22 cellular contexts compared by ENCODE assay signal in genomic region chr1:150661156-150661555, GRCh38. TPM values are rescaled to one million over a fixed set of nuclear protein-coding genes. Genes with fewer than 3 reads are reported as not detected.
DNase-seq lines count a peak whose midpoint lies in the region; ATAC-seq, FAIRE-seq and TF ChIP-seq lines count a peak whose summit lies in the region.
"Had no signal": no experiment of that assay in that cellular context is flagged by ENCODE, and none has a peak within 500 bp of the region (broad histone marks: within the 10 kb centered on the region; RNA-seq: fewer than 3 reads in every experiment).

No MANE protein-coding gene starts in this region.

- peak; percentile 84 for ATAC-seq in RWPE2 (ENCODE audit: low read depth)
- ATAC-seq in gastroesophageal sphincter, result no peak
- ATAC-seq: HCT116, HepG2 had no signal

- H3K4me3 ChIP-seq in OCI-LY7 (ENCODE audit: low read depth, low read length, poor library complexity, severe bottlenecking), result no peak overlapping the region
- no peak overlapping the region for H3K4me3 ChIP-seq in RWPE2 (ENCODE audit: severe bottlenecking)
- no peak overlapping the region for H3K4me3 ChIP-seq in epithelial cell of esophagus (ENCODE audit: low read length)
- no peak overlapping the region for H3K4me3 ChIP-seq in keratinocyte (ENCODE audit: control insufficient read depth in 2 of 3, extremely low read depth in 1 of 3, insufficient read depth in 2 of 3, low read depth in 1 of 3, low read length in 3 of 3)
- no peak overlapping the region for H3K4me3 ChIP-seq in gastroesophageal sphincter

- H3K4me2 ChIP-seq in OCI-LY7 (ENCODE audit: low read length), result no peak overlapping the region
- H3K4me2 ChIP-seq in keratinocyte (ENCODE audit: control insufficient read depth, extremely low read depth, insufficient read depth, low read depth, low read length), result no peak overlapping the region

- H3K36me3 ChIP-seq in OCI-LY7 (ENCODE audit: insufficient read depth, low read length) (peaks cover 34% of the 10 kb centered on the region), RWPE2 (ENCODE audit: low read depth) (peaks cover 49% of the 10 kb centered on the region), keratinocyte (ENCODE audit: control insufficient read depth in 2 of 2, extremely low read depth in 1 of 2, insufficient read depth in 2 of 2, low read length in 2 of 2) (peaks cover 4 to 13% of the 10 kb centered on the region in 2 experiments), gastroesophageal sphincter (peaks cover 0 to 67% of the 10 kb centered on the region in 2 donors)

- no peak for TF ChIP-seq POLR2A in gastroesophageal sphincter (IDR thresholded peaks at IDR 0.05)

- no peaks in the 10 kb centered on the region for H3K27me3 ChIP-seq in RWPE2 (ENCODE audit: insufficient read depth, poor library complexity, severe bottlenecking)
- H3K27me3 ChIP-seq in keratinocyte (ENCODE audit: control insufficient read depth, extremely low read depth, insufficient read depth, low read length), result no peaks in the 10 kb centered on the region
- H3K27me3 ChIP-seq in gastroesophageal sphincter, result no peaks in the 10 kb centered on the region
- H3K27me3 ChIP-seq: BE2C had no signal

- no peaks in the 10 kb centered on the region for H3K9me3 ChIP-seq in OCI-LY7 (ENCODE audit: low read length)
- H3K9me3 ChIP-seq in RWPE2 (ENCODE audit: severe bottlenecking), result no peaks in the 10 kb centered on the region
- peaks cover 2% of the 10 kb centered on the region for H3K9me3 ChIP-seq in keratinocyte (ENCODE audit: control insufficient read depth, low read depth, low read length)
- no peaks in the 10 kb centered on the region for H3K9me3 ChIP-seq in gastroesophageal sphincter
- H3K9me3 ChIP-seq: BE2C had no signal

- no peaks in the 10 kb centered on the region for H3K79me2 ChIP-seq in OCI-LY7 (ENCODE audit: insufficient read depth, low read depth, low read length)
- H3K79me2 ChIP-seq in keratinocyte (ENCODE audit: control insufficient read depth, insufficient read depth, low read length), result no peaks in the 10 kb centered on the region

- CTCF ChIA-PET in OCI-LY7 (lab: Charles Lee; ENCODE audit: unreplicated experiment), result no interaction called here

- TF ChIP-seq CTCF in OCI-LY7 (conservative IDR thresholded peaks at IDR 0.05; ENCODE audit: low read length) (no peak), RWPE2 (IDR thresholded peaks at IDR 0.05; ENCODE audit: poor library complexity, severe bottlenecking) (no peak), epithelial cell of esophagus (IDR thresholded peaks at IDR 0.05; ENCODE audit: insufficient read depth, low read depth, low read length, missing control alignments) (no peak), keratinocyte (optimal IDR thresholded peaks at IDR 0.05 in 1 of 3, IDR thresholded peaks at IDR 0.05 in 1 of 3, conservative IDR thresholded peaks at IDR 0.05 in 1 of 3; ENCODE audit: extremely low read depth in 1 of 3, insufficient read depth in 2 of 3, low read length in 3 of 3) (no peak), gastroesophageal sphincter (IDR thresholded peaks at IDR 0.05) (no peak)

- H3K9me1 ChIP-seq in keratinocyte (ENCODE audit: control insufficient read depth, extremely low read depth, insufficient read depth, low read length), result no peaks in the 10 kb centered on the region

- dilution Hi-C loops in keratinocyte (cut with MboI; ENCODE audit: extremely low pct_ligation_motif_present, low sequenced_read_pairs), result no loop called here

- H4K20me1 ChIP-seq in OCI-LY7 (ENCODE audit: insufficient read depth, low read length) (no peaks in the 10 kb centered on the region), keratinocyte (ENCODE audit: control insufficient read depth, extremely low read depth, insufficient read depth, low read length) (no peaks in the 10 kb centered on the region)

- 89 to 95% methylated on average over 5 of the region's 5 CpGs for WGBS in gastroesophageal sphincter (ENCODE audit: low coverage in 1 of 2), 2 donors

- H2AFZ ChIP-seq in OCI-LY7 (ENCODE audit: low read length) (no peak overlapping the region), keratinocyte (ENCODE audit: control insufficient read depth, low read length) (no peak overlapping the region)

- intact Hi-C loops in OCI-LY7 (cut with micrococcal nuclease; ENCODE audit: unreplicated experiment), result no loop called here

- no peaks in the 10 kb centered on the region for H3K4me1 ChIP-seq in OCI-LY7 (ENCODE audit: insufficient read depth, low read length, poor library complexity, severe bottlenecking)
- H3K4me1 ChIP-seq in RWPE2 (ENCODE audit: insufficient read depth, poor library complexity, severe bottlenecking), result peaks cover 19% of the 10 kb centered on the region
- H3K4me1 ChIP-seq in keratinocyte (ENCODE audit: control insufficient read depth, extremely low read depth, insufficient read depth, low read length), result peaks cover 14% of the 10 kb centered on the region
- no peaks in the 10 kb centered on the region for H3K4me1 ChIP-seq in gastroesophageal sphincter
- H3K4me1 ChIP-seq: BE2C had no signal

- H3K9me2 ChIP-seq in OCI-LY7 (ENCODE audit: insufficient read depth, low read length), result no peaks in the 10 kb centered on the region

- FAIRE-seq in keratinocyte (lab: Jason Lieb, UNC), result peak; percentile 23
- FAIRE-seq: A204.1, GM12892, HepG2 had no signal

- TF ChIP-seq EP300 in gastroesophageal sphincter (IDR thresholded peaks at IDR 0.05), result no peak

- TSS peak; percentile 15 for BruUV-seq in OCI-LY7 (replicated peaks; lab: Mats Ljungman, UMichigan)

- POLR2A ChIA-PET in OCI-LY7 (lab: Charles Lee), result no interaction called here

- DNase-seq in OCI-LY7 (ENCODE audit: low spot score) (no peak), RWPE2 (ENCODE audit: low spot score) (no peak), epithelial cell of esophagus (ENCODE audit: low read depth) (peak; percentile 93), keratinocyte (ENCODE audit: low read depth, low spot score) (peak; percentile 28), NCI-H2171 (lab: John Stamatoyannopoulos, UW) (no peak)
- no peak for DNase-seq in stimulated activated CD4-positive, alpha-beta T cell treated with anti-CD3 and anti-CD28 coated beads, Interleukin-1b, Interleukin-23, amount 100 ng/mL, for 48 hours
- DNase-seq: ACHN; BE2C; C1 segment of cervical spinal cord; CD4-positive, CD25-positive, alpha-beta regulatory T cell; CD8-positive, alpha-beta memory T cell; COR-L47; GDM1; GOT3; H7; HFFc6 had no signal

- no peak overlapping the region for H3K9ac ChIP-seq in keratinocyte (ENCODE audit: control insufficient read depth, extremely low read depth, insufficient read depth, low read length)

- no peak overlapping the region for H3K27ac ChIP-seq in OCI-LY7 (ENCODE audit: low read depth, low read length, poor library complexity, severe bottlenecking)
- peak overlapping the region; percentile 33 for H3K27ac ChIP-seq in RWPE2 (ENCODE audit: poor library complexity, severe bottlenecking)
- peak overlapping the region; percentile 73 for H3K27ac ChIP-seq in keratinocyte (ENCODE audit: control insufficient read depth, insufficient read depth, low read length)
- no peak overlapping the region for H3K27ac ChIP-seq in gastroesophageal sphincter

RNA-seq across cellular contexts. Expression of gene ENSA, which starts 31.7 kb away (rescaled TPM):
- 97.1 and 116 TPM in 2 replicates for total RNA-seq in OCI-LY7 (2014; rRNA removed; shearing (Covaris generic))
- 164 and 166 TPM in 2 replicates for total RNA-seq in OCI-LY7 (2022)
- polyA plus RNA-seq in keratinocyte, result 76.8 to 157 TPM (median 102 TPM) in 3 replicates
- 59.7 TPM for polyA plus RNA-seq in keratinocyte (2011; ENCODE audit: low read depth)
- 99.0 and 125 TPM in 2 replicates for polyA plus RNA-seq in keratinocyte (2011; cell fraction: cytosol; rRNA removed)
- 56.9 and 69.4 TPM in 2 replicates for polyA plus RNA-seq in keratinocyte (2011; cell fraction: nucleus; rRNA removed)
- 87.5 and 131 TPM in 2 replicates for polyA plus RNA-seq in keratinocyte (2012; ENCODE audit: low replicate concordance)
- polyA minus RNA-seq in keratinocyte, result 13.2 to 36.5 TPM (median 22.0 TPM) in 3 replicates
- polyA minus RNA-seq in keratinocyte (2011; cell fraction: cytosol; rRNA and poly(A)+ RNA removed), result 27.0 TPM
- polyA minus RNA-seq in keratinocyte (2011; cell fraction: nucleus; rRNA and poly(A)+ RNA removed), result 7.9 and 12.7 TPM in 2 replicates
- total RNA-seq in gastroesophageal sphincter, result 100 to 1,000 TPM; 154 to 191 (median 167) TPM

RNA-seq across cellular contexts. Expression of gene GOLPH3L, which starts 35.8 kb away (rescaled TPM):
- 6.2 and 13.2 TPM in 2 replicates for total RNA-seq in OCI-LY7 (2014; rRNA removed; shearing (Covaris generic))
- total RNA-seq in OCI-LY7 (2022), result 28.4 and 29.0 TPM in 2 replicates
- polyA plus RNA-seq in keratinocyte, result 14.0 to 22.2 TPM (median 19.5 TPM) in 3 replicates
- polyA plus RNA-seq in keratinocyte (2011; ENCODE audit: low read depth), result 91.1 TPM
- 10.4 and 16.8 TPM in 2 replicates for polyA plus RNA-seq in keratinocyte (2011; cell fraction: cytosol; rRNA removed)
- 21.4 and 24.2 TPM in 2 replicates for polyA plus RNA-seq in keratinocyte (2011; cell fraction: nucleus; rRNA removed)
- 13.5 and 15.5 TPM in 2 replicates for polyA plus RNA-seq in keratinocyte (2012; ENCODE audit: low replicate concordance)
- 6.6 to 23.5 TPM (median 15.1 TPM) in 3 replicates for polyA minus RNA-seq in keratinocyte
- polyA minus RNA-seq in keratinocyte (2011; cell fraction: cytosol; rRNA and poly(A)+ RNA removed), result 11.7 TPM
- 10.3 and 20.6 TPM in 2 replicates for polyA minus RNA-seq in keratinocyte (2011; cell fraction: nucleus; rRNA and poly(A)+ RNA removed)
- 10 to 100 TPM; 18.5 to 27.9 (median 21.0) TPM for total RNA-seq in gastroesophageal sphincter

RNA-seq across cellular contexts. Expression of gene HORMAD1, which starts 59.5 kb away (rescaled TPM):
- total RNA-seq in OCI-LY7 (2014; rRNA removed; shearing (Covaris generic)), result not detected in 2 replicates
- total RNA-seq in OCI-LY7 (2022) (0.22 and 0.89 TPM in 2 replicates), gastroesophageal sphincter (1 to 10 TPM in 1 of 4 donors, under 1 TPM in 1, not detected in 2; 0.94 to 1.6 TPM)
- 1.4 to 3.3 TPM (median 2.4 TPM) in 3 replicates for polyA plus RNA-seq in keratinocyte
- polyA plus RNA-seq in keratinocyte (2011; ENCODE audit: low read depth), result 3.5 TPM
- 1.5 and 2.1 TPM in 2 replicates for polyA plus RNA-seq in keratinocyte (2011; cell fraction: cytosol; rRNA removed)
- polyA plus RNA-seq in keratinocyte (2011; cell fraction: nucleus; rRNA removed), result 7.4 and 8.3 TPM in 2 replicates
- 1.4 and 1.7 TPM in 2 replicates for polyA plus RNA-seq in keratinocyte (2012; ENCODE audit: low replicate concordance)
- polyA minus RNA-seq in keratinocyte, result 0.49 to 2.3 TPM (median 0.76 TPM) in 3 replicates
- 2.1 TPM for polyA minus RNA-seq in keratinocyte (2011; cell fraction: cytosol; rRNA and poly(A)+ RNA removed)
- polyA minus RNA-seq in keratinocyte (2011; cell fraction: nucleus; rRNA and poly(A)+ RNA removed), result 1.9 and 4.1 TPM in 2 replicates
- total RNA-seq: CD4-positive, CD25-positive, alpha-beta regulatory T cell; CD8-positive, alpha-beta memory T cell; Daoy; H7; HepG2; HFFc6 had no signal
- polyA plus RNA-seq: CD4-positive, CD25-positive, alpha-beta regulatory T cell; CD8-positive, alpha-beta memory T cell; HepG2 had no signal

Comparison
In these comparisons a context has a peak if more than half of its experiments do, and no peak if none do; other contexts are left out.
1. DNase-seq: peak in epithelial cell of esophagus (single experiment) and keratinocyte (single experiment); none in OCI-LY7 (single experiment), RWPE2 (single experiment), stimulated activated CD4-positive, alpha-beta T cell treated with anti-CD3 and anti-CD28 coated beads, Interleukin-1b, Interleukin-23, amount 100 ng/mL, for 48 hours (single experiment) and NCI-H2171 (single experiment).
2. H3K27ac ChIP-seq: peak in RWPE2 (single experiment) and keratinocyte (single experiment); none in OCI-LY7 (single experiment) and gastroesophageal sphincter (0 of 4).